Comparison of ENCODE assay signal across 7 cellular contexts in the genomic region with DNA sequence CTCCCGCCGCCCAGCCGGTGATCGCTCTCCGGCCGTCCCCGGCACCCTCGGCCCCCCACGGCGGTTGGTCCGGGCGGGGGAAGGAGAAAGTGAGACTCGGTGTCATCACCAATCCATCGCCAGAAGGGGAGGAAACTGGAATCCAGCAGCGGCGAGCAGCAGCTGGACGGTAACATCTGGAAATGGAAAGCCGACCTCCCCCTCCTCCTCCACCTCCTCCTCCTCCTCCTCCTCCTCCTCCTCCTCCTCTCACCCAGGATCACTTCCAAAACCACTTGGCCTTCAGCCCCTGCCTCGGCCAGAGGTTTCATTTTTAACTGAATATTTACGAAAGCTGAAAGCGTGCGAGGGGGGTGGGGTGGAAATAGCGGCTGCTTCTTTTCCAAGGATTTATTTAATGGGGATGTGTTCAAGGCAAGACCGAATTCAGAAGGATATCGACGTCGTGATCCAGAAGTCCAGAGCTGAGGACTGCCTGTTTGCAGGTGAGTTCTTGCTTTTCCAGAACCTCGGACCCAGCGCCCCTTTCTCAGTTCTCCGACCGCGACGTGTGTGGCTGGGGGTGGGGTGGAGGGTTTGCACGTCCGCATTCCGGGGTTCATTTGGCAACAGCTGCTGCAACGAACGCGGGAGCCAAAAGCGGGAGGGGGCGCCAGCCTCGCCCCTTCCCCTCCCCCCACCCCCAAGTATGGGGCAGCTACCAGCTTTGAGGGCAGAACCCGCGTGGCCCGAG. TPM values are rescaled to one million over a fixed set of nuclear protein-coding genes. Genes with fewer than 3 reads are reported as not detected.
DNase-seq lines count a peak whose midpoint lies in the region; ATAC-seq and TF ChIP-seq lines count a peak whose summit lies in the region.
"Not testable (repeated sequence)": the region's sequence is repeated elsewhere in the genome, so short reads cannot be mapped to it uniquely, and the experiment has no call there.

No MANE protein-coding gene starts in this region.

- not testable (repeated sequence) for H3K4me1 ChIP-seq in Panc1 (ENCODE audit: control insufficient read depth, insufficient read depth, low read length); heart right ventricle; mucosa of rectum (ENCODE audit: control insufficient read depth in 2 of 2, insufficient read depth in 2 of 2, low read length in 2 of 2); smooth muscle cell (ENCODE audit: low read depth)

- POLR2A ChIA-PET in Panc1 (lab: Charles Lee): not testable (repeated sequence)

- DNase-seq in Panc1 (ENCODE audit: low read depth, low spot score); cardiac fibroblast (ENCODE audit: low read depth in 2 of 2); smooth muscle cell (lab: John Stamatoyannopoulos, UW; ENCODE audit: unreplicated experiment): not testable (repeated sequence)
- peak; percentile 23 for DNase-seq in activated CD8-positive, alpha-beta memory T cell treated with anti-CD3 and anti-CD28 coated beads, Interleukin-2, amount 50 U/mL, for 4 hours
- DNase-seq in heart right ventricle: peak; percentile 24 to 31

- BruUV-seq in Panc1 (replicated peaks; lab: Mats Ljungman, UMichigan): not testable (repeated sequence)

- not testable (repeated sequence) for H4K20me1 ChIP-seq in smooth muscle cell (ENCODE audit: low read depth)

- H3K79me2 ChIP-seq in smooth muscle cell (ENCODE audit: low read depth): not testable (repeated sequence)

- not testable (repeated sequence) for H3F3A ChIP-seq in smooth muscle cell (ENCODE audit: low read depth)

- not testable (repeated sequence) for H3K9me3 ChIP-seq in Panc1 (ENCODE audit: control insufficient read depth, insufficient read depth, low read depth, low read length); heart right ventricle; mucosa of rectum (ENCODE audit: control insufficient read depth in 2 of 2, low read length in 2 of 2); smooth muscle cell (replicated peaks; ENCODE audit: low read depth)

- not testable (repeated sequence) for H2AFZ ChIP-seq in smooth muscle cell (ENCODE audit: low read depth)

- in situ Hi-C loops in Panc1 (cut with HindIII; ENCODE audit: low pct_unique_long_range_greater_than_20kb, low sequenced_read_pairs): not testable (repeated sequence)

- intact Hi-C loops in Panc1 (cut with micrococcal nuclease; ENCODE audit: unreplicated experiment); heart right ventricle (cut with DNase I): not testable (repeated sequence)

- H3K36me3 ChIP-seq in Panc1 (ENCODE audit: control insufficient read depth, insufficient read depth, low read length); heart right ventricle; mucosa of rectum (ENCODE audit: control insufficient read depth in 2 of 2, insufficient read depth in 2 of 2, low read length in 2 of 2); smooth muscle cell (ENCODE audit: low read depth): not testable (repeated sequence)

- H3K9ac ChIP-seq in mucosa of rectum (ENCODE audit: low read depth in 1 of 2, low read length in 2 of 2): peak overlapping the region in 1 of 2 donors; percentile 43
- H3K9ac ChIP-seq in smooth muscle cell (ENCODE audit: low read depth): peak overlapping the region; percentile 28

- not testable (repeated sequence) for TF ChIP-seq CTCF in GM12875 (IDR thresholded peaks at IDR 0.05; ENCODE audit: borderline replicate concordance, insufficient read depth, low read depth, low read length); Panc1 (IDR thresholded peaks at IDR 0.05); cardiac fibroblast (IDR thresholded peaks at IDR 0.05; ENCODE audit: low read depth, low read length); heart right ventricle (IDR thresholded peaks at IDR 0.05); smooth muscle cell (IDR thresholded peaks at IDR 0.05; ENCODE audit: borderline replicate concordance, insufficient read depth, poor library complexity, severe bottlenecking)

- not testable (repeated sequence) for H3K27ac ChIP-seq in Panc1 (ENCODE audit: low read length)
- H3K27ac ChIP-seq in heart right ventricle (peak overlapping the region in 5 of 10 donors; percentile 27 to 84 (median 39)), mucosa of rectum (ENCODE audit: low read depth in 2 of 2, low read length in 2 of 2) (peak overlapping the region; percentile 71 to 76), smooth muscle cell (ENCODE audit: low read depth) (peak overlapping the region; percentile 53)

- 0 to 1% methylated on average over 22 to 29 of the region's 45 CpGs for WGBS in heart right ventricle, 2 donors
- 0% methylated on average over 19 of the region's 45 CpGs for WGBS in smooth muscle cell (ENCODE audit: low lambda C conversion rate)

- H3K4me3 ChIP-seq in GM12875 (ENCODE audit: low read depth, low read length): peak overlapping the region; percentile 50
- peak overlapping the region; percentile 24 to 41 for H3K4me3 ChIP-seq in Panc1 (ENCODE audit: low read depth in 2 of 2, low read length in 2 of 2)
- H3K4me3 ChIP-seq in cardiac fibroblast (replicated peaks in 1 of 2; ENCODE audit: low read depth in 2 of 2, low read length in 2 of 2): peak overlapping the region; percentile 34 to 49
- H3K4me3 ChIP-seq in heart right ventricle: peak overlapping the region; percentile 21 to 55 (median 50)
- peak overlapping the region; percentile 48 to 64 for H3K4me3 ChIP-seq in mucosa of rectum (ENCODE audit: low read length in 2 of 2)
- H3K4me3 ChIP-seq in smooth muscle cell: peak overlapping the region; percentile 57

- peak overlapping the region; percentile 82 for H3K4me2 ChIP-seq in smooth muscle cell

- ATAC-seq in Panc1, heart right ventricle: not testable (repeated sequence)

- CTCF ChIA-PET in Panc1 (lab: Charles Lee): not testable (repeated sequence)

- not testable (repeated sequence) for H3K27me3 ChIP-seq in Panc1 (ENCODE audit: control insufficient read depth, insufficient read depth, low read length); heart right ventricle; mucosa of rectum (ENCODE audit: control insufficient read depth in 2 of 2, insufficient read depth in 2 of 2, low read length in 2 of 2); smooth muscle cell (ENCODE audit: low read depth)

RNA-seq across cellular contexts. Expression of gene PPIAL4C, which starts 23.6 kb away (rescaled TPM):
- total RNA-seq in Panc1 (2021; ENCODE audit: unreplicated experiment): 0.44 TPM
- polyA plus RNA-seq in Panc1 (2012; ENCODE audit: insufficient read length): not detected
- not detected for total RNA-seq in heart right ventricle
- polyA plus RNA-seq in heart right ventricle: under 1 TPM in 1 of 2 donors, not detected in 1; 0.66 TPM
- not detected in 2 replicates for total RNA-seq in smooth muscle cell
- polyA plus RNA-seq in smooth muscle cell: not detected in 2 replicates
